Comparison of ENCODE assay signal across 18 cellular contexts in genomic region chr21:32523463-32523862, GRCh38.
A peak's percentile ranks its signal among the peaks of the same experiment; 100 is the strongest.
DNase-seq lines count a peak whose midpoint lies in the region; ATAC-seq and TF ChIP-seq lines count a peak whose summit lies in the region.
"Had no signal": no experiment of that assay in that cellular context is flagged by ENCODE, and none has a peak within 500 bp of the region (broad histone marks: within the 10 kb centered on the region; RNA-seq: fewer than 3 reads in every experiment).

No MANE protein-coding gene starts in this region.

- H3K9me2 ChIP-seq in SK-N-SH: no peaks in the 10 kb centered on the region

- no peaks in the 10 kb centered on the region for H3K27me3 ChIP-seq in SK-N-SH (ENCODE audit: insufficient read depth)
- H3K27me3 ChIP-seq in mesenchymal stem cell (ENCODE audit: control insufficient read depth in 1 of 2, insufficient read depth in 1 of 2, low read length in 2 of 2): no peaks in the 10 kb centered on the region
- H3K27me3 ChIP-seq in thoracic aorta (replicated peaks; ENCODE audit: insufficient read depth): no peaks in the 10 kb centered on the region

- DNase-seq in SK-N-SH: no peak
- DNase-seq in dermis blood vessel endothelial cell: peak; percentile 40
- DNase-seq in mesenchymal stem cell: no peak
- DNase-seq in thoracic aorta (ENCODE audit: low spot score): no peak
- no peak for DNase-seq in NCI-H146 (lab: John Stamatoyannopoulos, UW)
- no peak for DNase-seq in cerebellum (ENCODE audit: low spot score)
- DNase-seq in NCI-H526 (lab: John Stamatoyannopoulos, UW): no peak
- DNase-seq: activated CD4-positive, alpha-beta T cell treated with anti-CD3 and anti-CD28 coated beads, Interleukin-2, amount 50 U/mL, for 1 hour; activated gamma-delta T cell treated with Interleukin-2 at 50 U/mL for 16 hours; DMS79; mucosa of descending colon; NCI-H1048; NCI-H524; T-helper 17 cell had no signal

- H3K4ac ChIP-seq in mesenchymal stem cell (ENCODE audit: low read depth in 1 of 2, low read length in 2 of 2): no peak overlapping the region

- H3K4me2 ChIP-seq in SK-N-SH (peak overlapping the region; percentile 9; the same call in 1 of the 2 replicates), mesenchymal stem cell (ENCODE audit: low read length, poor library complexity, severe bottlenecking) (no peak overlapping the region)
- H3K4me2 ChIP-seq: KMS-11 had no signal

- H3K36me3 ChIP-seq in SK-N-SH (replicated peaks in 1 of 2; ENCODE audit: control insufficient read depth in 1 of 2, insufficient read depth in 2 of 2, low read length in 1 of 2): peaks cover 0 to 5% of the 10 kb centered on the region in 2 experiments
- no peaks in the 10 kb centered on the region for H3K36me3 ChIP-seq in mesenchymal stem cell (ENCODE audit: control insufficient read depth in 1 of 2, insufficient read depth in 2 of 2, low read depth in 1 of 2, low read length in 2 of 2)
- H3K36me3 ChIP-seq in thoracic aorta: no peaks in the 10 kb centered on the region

- POLR2A ChIA-PET in SK-N-SH (lab: Yijun Ruan, JAX): no interaction called here

- H3K23ac ChIP-seq in mesenchymal stem cell (ENCODE audit: low read length in 2 of 2): no peak overlapping the region

- TF ChIP-seq CTCF in SK-N-SH (IDR thresholded peaks at IDR 0.05): no peak
- TF ChIP-seq CTCF in thoracic aorta (IDR thresholded peaks at IDR 0.05): no peak

- H3F3A ChIP-seq in SK-N-SH (replicated peaks; ENCODE audit: insufficient read depth): peaks cover 39% of the 10 kb centered on the region

- H3K18ac ChIP-seq in mesenchymal stem cell (ENCODE audit: low read depth in 1 of 2, low read length in 2 of 2): no peak overlapping the region

- no peak overlapping the region for H2AK5ac ChIP-seq in mesenchymal stem cell (ENCODE audit: low read length, severe bottlenecking)

- CTCF ChIA-PET in SK-N-SH (lab: Yijun Ruan, JAX): interaction anchor here (1.0 kb wide), 1 partner anchor 19 kb away, joined by 3 read pairs; no protein-coding TSS in a partner anchor

- H4K20me1 ChIP-seq in SK-N-SH (ENCODE audit: insufficient read depth): no peaks in the 10 kb centered on the region

- H3K9ac ChIP-seq in SK-N-SH (peak overlapping the region; percentile 44; the same call in 1 of the 2 replicates), mesenchymal stem cell (ENCODE audit: low read length) (peak overlapping the region; percentile 82)
- H3K9ac ChIP-seq: KMS-11 had no signal

- no peak overlapping the region for H2BK120ac ChIP-seq in mesenchymal stem cell (ENCODE audit: low read depth, low read length)

- H4K91ac ChIP-seq in mesenchymal stem cell (ENCODE audit: low read length): no peak overlapping the region

- H3K79me1 ChIP-seq in mesenchymal stem cell (replicated peaks; ENCODE audit: low read length, poor library complexity, severe bottlenecking): no peaks in the 10 kb centered on the region

- H3K79me2 ChIP-seq in SK-N-SH (ENCODE audit: insufficient read depth): no peaks in the 10 kb centered on the region

- TF ChIP-seq RAD21 in SK-N-SH (IDR thresholded peaks at IDR 0.05; ENCODE audit: low read length): no peak

- H3K4me1 ChIP-seq in SK-N-SH (ENCODE audit: control insufficient read depth in 1 of 2, insufficient read depth in 2 of 2, low read depth in 1 of 2, low read length in 1 of 2): peaks cover 15 to 36% of the 10 kb centered on the region in 2 experiments; a peak in 3 of 4 replicates
- peaks cover 2% of the 10 kb centered on the region for H3K4me1 ChIP-seq in mesenchymal stem cell (ENCODE audit: control insufficient read depth, insufficient read depth, low read depth, low read length)
- peaks cover 26 to 63% of the 10 kb centered on the region in 2 donors for H3K4me1 ChIP-seq in thoracic aorta (ENCODE audit: control insufficient read depth in 1 of 2, low read depth in 2 of 2)

- no peak for TF ChIP-seq EP300 in SK-N-SH (IDR thresholded peaks at IDR 0.05; ENCODE audit: borderline replicate concordance in 1 of 2, low read depth in 1 of 2, low read length in 1 of 2)

- H3K27ac ChIP-seq in SK-N-SH (ENCODE audit: low read depth in 2 of 2, low read length in 1 of 2) (peak overlapping the region in 1 of 2 experiments; percentile 99; a peak in 2 of 4 replicates), mesenchymal stem cell (ENCODE audit: low read length, poor library complexity, severe bottlenecking) (no peak overlapping the region), thoracic aorta (peak overlapping the region; percentile 68 to 75)
- H3K27ac ChIP-seq: 22Rv1, KMS-11, VCaP had no signal

- no peak overlapping the region for H3K4me3 ChIP-seq in SK-N-SH (ENCODE audit: low read depth in 2 of 2, low read length in 1 of 2)
- H3K4me3 ChIP-seq in mesenchymal stem cell (ENCODE audit: insufficient read depth in 1 of 2, low read depth in 1 of 2, low read length in 2 of 2): no peak overlapping the region
- no peak overlapping the region for H3K4me3 ChIP-seq in thoracic aorta
- H3K4me3 ChIP-seq: mucosa of descending colon had no signal

- no peaks in the 10 kb centered on the region; the same call in 1 of the 2 replicates for H3K9me3 ChIP-seq in SK-N-SH
- H3K9me3 ChIP-seq in mesenchymal stem cell (ENCODE audit: control insufficient read depth, low read length): peaks cover 5% of the 10 kb centered on the region
- no peaks in the 10 kb centered on the region for H3K9me3 ChIP-seq in thoracic aorta
- H3K9me3 ChIP-seq: mucosa of descending colon had no signal

- H2BK15ac ChIP-seq in mesenchymal stem cell (ENCODE audit: low read depth, poor library complexity, severe bottlenecking): no peak overlapping the region

- no peak overlapping the region for H2BK5ac ChIP-seq in mesenchymal stem cell (ENCODE audit: low read depth, low read length, poor library complexity, severe bottlenecking)

- H2AFZ ChIP-seq in SK-N-SH (ENCODE audit: low read depth): no peak overlapping the region
- no peak overlapping the region for H2AFZ ChIP-seq in mesenchymal stem cell (ENCODE audit: low read depth, low read length)

- no peak overlapping the region for H4K8ac ChIP-seq in mesenchymal stem cell (ENCODE audit: low read length)

- WGBS in SK-N-SH (ENCODE audit: low lambda C conversion rate): 87% methylated on average over 10 of the region's 10 CpGs
- 83% methylated on average over 10 of the region's 10 CpGs for WGBS in mesenchymal stem cell

- no peak overlapping the region for H2BK12ac ChIP-seq in mesenchymal stem cell (ENCODE audit: low read length in 2 of 2)

- ATAC-seq in SK-N-SH treated with all-trans-retinoic acid at 6 μM for 48 hours (no peak), thoracic aorta (ENCODE audit: insufficient number of reproducible peaks, low FRiP score, low read depth) (no peak)
- ATAC-seq: mucosa of descending colon, T-helper 17 cell had no signal

- no peak overlapping the region for H3K14ac ChIP-seq in mesenchymal stem cell (ENCODE audit: low read length in 2 of 2)

TF ChIP-seq in SK-N-SH, 30 proteins besides CTCF, POLR2A, EP300 and RAD21 (continues in another document):
- no peak for TF ChIP-seq ZBTB33 (IDR thresholded peaks at IDR 0.05; ENCODE audit: borderline replicate concordance, low read depth)
- no peak for TF ChIP-seq RCOR1 (IDR thresholded peaks at IDR 0.05; ENCODE audit: low read length)
- TF ChIP-seq EZH2phosphoT487 (IDR thresholded peaks at IDR 0.05; ENCODE audit: borderline replicate concordance, low read depth): no peak
- no peak for TF ChIP-seq POLR2AphosphoS5 (IDR thresholded peaks at IDR 0.05; ENCODE audit: low read depth, low read length)
- no peak for TF ChIP-seq CHD2 (IDR thresholded peaks at IDR 0.05; ENCODE audit: low read length, partially characterized antibody)
- TF ChIP-seq TEAD4 (IDR thresholded peaks at IDR 0.05; ENCODE audit: borderline replicate concordance, insufficient read depth): no peak
- TF ChIP-seq NRF1 (IDR thresholded peaks at IDR 0.05; ENCODE audit: low read depth, low read length): no peak

TF ChIP-seq in SK-N-SH treated with all-trans-retinoic acid at 6 μM for 48 hours, 23 proteins besides CTCF, POLR2A, EP300 and RAD21 (continues in another document):
- no peak for TF ChIP-seq TOX (CRISPR knock-in tag; IDR thresholded peaks at IDR 0.05; ENCODE audit: borderline replicate concordance)
- no peak for TF ChIP-seq ESRRG (CRISPR knock-in tag; IDR thresholded peaks at IDR 0.05)
- no peak for TF ChIP-seq ZFP3 (CRISPR knock-in tag; IDR thresholded peaks at IDR 0.05)
- no peak for TF ChIP-seq PATZ1 (CRISPR knock-in tag; IDR thresholded peaks at IDR 0.05; ENCODE audit: borderline replicate concordance)
- TF ChIP-seq POU6F1 (CRISPR knock-in tag; IDR thresholded peaks at IDR 0.05; ENCODE audit: borderline replicate concordance, low read depth): no peak
- TF ChIP-seq ISL1 (CRISPR knock-in tag; IDR thresholded peaks at IDR 0.05): no peak
- no peak for TF ChIP-seq GLIS3 (CRISPR knock-in tag; IDR thresholded peaks at IDR 0.05)
- TF ChIP-seq ZC3H10 (CRISPR knock-in tag; IDR thresholded peaks at IDR 0.05): no peak
- no peak for TF ChIP-seq ZNF70 (CRISPR knock-in tag; IDR thresholded peaks at IDR 0.05)
